In genomic region chr20:37676440-37676839, GRCh38 we compare ENCODE assay signal across 29 cellular contexts.
"Had no signal": no experiment of that assay in that cellular context is flagged by ENCODE, and none has a peak within 500 bp of the region (broad histone marks: within the 10 kb centered on the region; RNA-seq: fewer than 3 reads in every experiment).

No MANE protein-coding gene starts in this region.

- ATAC-seq: effector memory CD8-positive, alpha-beta T cell; esophagus mucosa; foreskin keratinocyte; gastrocnemius medialis; gastroesophageal sphincter; heart left ventricle had no signal

- H3K27ac Mint-ChIP-seq: dendritic cell treated with granulocyte-macrophage colony-stimulating factor and Interleukin-4, amounts not matched to agents 40 ng/mL and 50 ng/mL, for 4 days; effector memory CD8-positive, alpha-beta T cell; endodermal cell had no signal

- H3K9me3 Mint-ChIP-seq: dendritic cell treated with granulocyte-macrophage colony-stimulating factor and Interleukin-4, amounts not matched to agents 40 ng/mL and 50 ng/mL, for 4 days; effector memory CD8-positive, alpha-beta T cell; endodermal cell had no signal

- H3K4me3 Mint-ChIP-seq: dendritic cell treated with granulocyte-macrophage colony-stimulating factor and Interleukin-4, amounts not matched to agents 40 ng/mL and 50 ng/mL, for 4 days; effector memory CD8-positive, alpha-beta T cell; endodermal cell had no signal

- H3K4me1 ChIP-seq: colonic mucosa, esophagus muscularis mucosa, esophagus squamous epithelium, foreskin keratinocyte, gastrocnemius medialis, gastroesophageal sphincter, heart left ventricle, heart right ventricle had no signal

- H3K4me3 ChIP-seq: colonic mucosa, coronary artery, dorsolateral prefrontal cortex, esophagus muscularis mucosa, esophagus squamous epithelium, gastrocnemius medialis, gastroesophageal sphincter, heart left ventricle, heart right ventricle had no signal

- FAIRE-seq: colon, endometrium, endothelial cell of umbilical vein, frontal cortex had no signal

- H3K36me3 ChIP-seq: colonic mucosa, esophagus muscularis mucosa, esophagus squamous epithelium, gastrocnemius medialis, gastroesophageal sphincter, heart left ventricle, heart right ventricle had no signal

- DNase-seq: colonic mucosa; cortex of kidney; dermis blood vessel endothelial cell; dorsolateral prefrontal cortex; effector CD4-positive, alpha-beta T cell; effector CD8-positive, alpha-beta T cell; effector memory CD4-positive, alpha-beta T cell; effector memory CD8-positive, alpha-beta T cell; endodermal cell; erythroblast; esophagus squamous epithelium; foreskin fibroblast; foreskin keratinocyte; foreskin melanocyte; gastrocnemius medialis; glutamatergic neuron; head of caudate nucleus; heart left ventricle; heart right ventricle had no signal

- H3K27me3 ChIP-seq: colonic mucosa had no signal

- H3K9me3 ChIP-seq: colonic mucosa, esophagus muscularis mucosa, esophagus squamous epithelium, gastrocnemius medialis, gastroesophageal sphincter, heart left ventricle, heart right ventricle had no signal

- H3K27ac ChIP-seq: colonic mucosa, coronary artery, dorsolateral prefrontal cortex, epithelial cell of prostate, esophagus muscularis mucosa, esophagus squamous epithelium, foreskin keratinocyte, gastrocnemius medialis, gastroesophageal sphincter, heart left ventricle, heart right ventricle had no signal
